9 cellular contexts compared by ENCODE assay signal in genomic region chr16:46857261-46857962, GRCh38. TPM values are rescaled to one million over a fixed set of nuclear protein-coding genes. Genes with fewer than 3 reads are reported as not detected.
A peak's percentile ranks its signal among the peaks of the same experiment; 100 is the strongest.
DNase-seq lines count a peak whose midpoint lies in the region; TF ChIP-seq lines count a peak whose summit lies in the region.
"Had no signal": no experiment of that assay in that cellular context is flagged by ENCODE, and none has a peak within 500 bp of the region (broad histone marks: within the 10 kb centered on the region; RNA-seq: fewer than 3 reads in every experiment).

No MANE protein-coding gene starts in this region.

- intact Hi-C loops in transverse colon (cut with DNase I; ENCODE audit: low total_unique reads): no loop called here

- no peaks in the 10 kb centered on the region for H3K27me3 ChIP-seq in transverse colon
- H3K27me3 ChIP-seq: neutrophil had no signal

- no peak for TF ChIP-seq POLR2A in transverse colon (IDR thresholded peaks at IDR 0.05)

- H3K4me1 ChIP-seq in transverse colon: peaks cover 4 to 10% (median 5%) of the 10 kb centered on the region in 4 donors

- H3K27ac ChIP-seq in transverse colon: no peak overlapping the region
- H3K27ac ChIP-seq: neutrophil had no signal

- H3K9me3 ChIP-seq in transverse colon: no peaks in the 10 kb centered on the region
- H3K9me3 ChIP-seq: neutrophil had no signal

- H3K4me3 ChIP-seq in GM12864 (ENCODE audit: low read depth, low read length) (no peak overlapping the region), transverse colon (no peak overlapping the region)

- no peak for TF ChIP-seq EP300 in transverse colon (IDR thresholded peaks at IDR 0.05; ENCODE audit: low read depth)

- in situ Hi-C loops in transverse colon (cut with MboI; ENCODE audit: low pct_ligation_motif_present in 1 of 4, low pct_unique_long_range_greater_than_20kb in 1 of 4, low sequenced_read_pairs in 3 of 4): loop anchor here in 2 of 4 donors (5.0 kb wide), 1 partner anchor 55 kb away; no protein-coding TSS in a partner anchor

- DNase-seq in GM12864 (ENCODE audit: low read depth) (no peak), NCI-H1105 (lab: John Stamatoyannopoulos, UW) (peak; percentile 39), anterior cingulate cortex (lab: John Stamatoyannopoulos, UW) (peak in 49 of 58 donors; percentile 5 to 85 (median 40)), kidney glomerular epithelial cell (lab: John Stamatoyannopoulos, UW) (peak; percentile 43), transverse colon (no peak), NCI-H128 (lab: John Stamatoyannopoulos, UW; ENCODE audit: unreplicated experiment) (no peak), NCI-H1930 (lab: John Stamatoyannopoulos, UW) (no peak), cerebellar cortex (ENCODE audit: low spot score) (no peak)

- peak; percentile 64 for TF ChIP-seq CTCF in GM12864 (IDR thresholded peaks at IDR 0.05; ENCODE audit: low read depth, low read length, missing control alignments)
- peak; percentile 44 to 59 (median 48) for TF ChIP-seq CTCF in transverse colon (IDR thresholded peaks at IDR 0.05)

- H3K36me3 ChIP-seq in transverse colon: no peaks in the 10 kb centered on the region
- H3K36me3 ChIP-seq: neutrophil had no signal

- 39 to 48% methylated on average over 7 of the region's 7 CpGs for WGBS in transverse colon (ENCODE audit: low coverage in 1 of 2), 2 donors

RNA-seq across cellular contexts. Expression of gene C16orf87, which starts 26.4 kb away (rescaled TPM):
- total RNA-seq in transverse colon: 10 to 100 TPM in 1 of 4 donors, 1 to 10 TPM in 1, under 1 TPM in 2; 0.20 to 10.6 (median 4.4) TPM

RNA-seq across cellular contexts. Expression of gene GPT2, which starts 26.8 kb away (rescaled TPM):
- total RNA-seq in transverse colon: 10 to 100 TPM; 10.9 to 29.5 (median 16.9) TPM

Comparison
In these comparisons a context has a peak if more than half of its experiments do, and no peak if none do; other contexts are left out.
1. DNase-seq: peak in NCI-H1105 (single experiment), anterior cingulate cortex (49 of 58) and kidney glomerular epithelial cell (single experiment); none in GM12864 (single experiment), transverse colon (single experiment), NCI-H128 (single experiment), NCI-H1930 (0 of 2) and cerebellar cortex (single experiment).